In the genomic region with DNA sequence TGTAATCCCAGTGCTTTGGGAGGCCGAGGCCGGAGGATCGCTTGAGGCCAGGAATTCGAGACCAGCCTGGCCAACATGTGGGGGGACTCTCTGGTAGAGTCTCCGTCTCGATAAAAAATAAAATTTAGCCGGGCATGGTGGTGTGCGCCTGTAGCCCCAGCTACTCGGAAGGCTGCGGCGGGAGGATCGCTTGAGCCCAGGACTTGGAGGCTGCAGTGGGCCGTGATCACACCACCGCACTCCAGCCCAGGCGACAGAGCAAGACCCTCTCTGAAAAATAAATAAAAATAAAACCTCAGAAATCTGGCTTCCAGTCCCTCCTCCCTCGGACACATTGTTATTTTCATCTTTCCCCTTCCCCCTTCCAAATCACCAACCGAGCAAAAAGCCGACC, we compare ENCODE assay signal across 6 cellular contexts. TPM values are rescaled to one million over a fixed set of nuclear protein-coding genes. Genes with fewer than 3 reads are reported as not detected.
DNase-seq lines count a peak whose midpoint lies in the region; FAIRE-seq and TF ChIP-seq lines count a peak whose summit lies in the region.

No MANE protein-coding gene starts in this region.

- DNase-seq in GM06990 (ENCODE audit: extremely low read depth, insufficient read length), result no peak
- DNase-seq in Jurkat, Clone E6-1 (ENCODE audit: low read depth, low spot score), result no peak
- no peak for DNase-seq in epithelial cell of prostate (ENCODE audit: low read depth, low spot score)
- DNase-seq in small intestine, result no peak
- DNase-seq in NCI-H146 treated with DMSO at 0.1 percent for 48 hours (lab: John Stamatoyannopoulos, UW; ENCODE audit: unreplicated experiment), result no peak
- no peak for DNase-seq in GOT3 (lab: John Stamatoyannopoulos, UW)

- H3K27ac ChIP-seq in epithelial cell of prostate (peak overlapping the region; percentile 88), small intestine (ENCODE audit: low read depth in 1 of 2, low read length in 1 of 2) (peak overlapping the region; percentile 66 to 99)

- no peak for FAIRE-seq in small intestine (lab: Jason Lieb, UNC)

- no peaks in the 10 kb centered on the region for H3K9me3 ChIP-seq in small intestine (ENCODE audit: control insufficient read depth, low read depth)

- H3K27me3 ChIP-seq in GM06990 (replicated peaks; ENCODE audit: control insufficient read depth, insufficient read depth, low read length) (no peaks in the 10 kb centered on the region), small intestine (ENCODE audit: control insufficient read depth in 2 of 2, insufficient read depth in 2 of 2, low read length in 2 of 2) (no peaks in the 10 kb centered on the region)

- H3K4me3 ChIP-seq in GM06990 (replicated peaks; ENCODE audit: low read depth, low read length) (peak overlapping the region; percentile 93), small intestine (ENCODE audit: low read depth in 1 of 2, low read length in 2 of 2) (peak overlapping the region; percentile 65 to 68)
- peak overlapping the region; percentile 90 for H3K4me3 ChIP-seq in Jurkat, Clone E6-1 (ENCODE audit: low read length)

- H3K36me3 ChIP-seq in GM06990 (ENCODE audit: control insufficient read depth, insufficient read depth, low read length) (peaks cover 22% of the 10 kb centered on the region), small intestine (ENCODE audit: control insufficient read depth in 2 of 2, insufficient read depth in 2 of 2, low read length in 2 of 2) (peaks cover 4 to 10% of the 10 kb centered on the region in 2 donors)

- TF ChIP-seq CTCF in GM06990 (IDR thresholded peaks at IDR 0.05; ENCODE audit: insufficient read depth, low read length, poor library complexity, severe bottlenecking), result no peak

- 0 to 1% (median 0%) methylated on average over 18 of the region's 18 CpGs for WGBS in small intestine, 3 donors

- peaks cover 2 to 6% of the 10 kb centered on the region in 2 donors for H3K4me1 ChIP-seq in small intestine (ENCODE audit: control insufficient read depth in 2 of 2, insufficient read depth in 1 of 2, low read depth in 1 of 2, low read length in 1 of 2)

RNA-seq across cellular contexts. Expression of gene IRGQ, which starts 0.3 kb away (rescaled TPM):
- polyA plus RNA-seq in Jurkat, Clone E6-1 (2012; ENCODE audit: insufficient read depth, insufficient read length), result 3.4 TPM
- 1 to 10 TPM; 2.0 to 5.6 (median 2.2) TPM for polyA plus RNA-seq in small intestine

RNA-seq across cellular contexts. Expression of gene ZNF576, which starts 0.8 kb away (rescaled TPM):
- 18.1 TPM for polyA plus RNA-seq in Jurkat, Clone E6-1 (2012; ENCODE audit: insufficient read depth, insufficient read length)
- 10 to 100 TPM; 14.9 to 24.2 (median 19.5) TPM for polyA plus RNA-seq in small intestine

RNA-seq across cellular contexts. Expression of gene SRRM5, which starts 16.3 kb away (rescaled TPM):
- polyA plus RNA-seq in Jurkat, Clone E6-1 (2012; ENCODE audit: insufficient read depth, insufficient read length), result 0.57 TPM
- under 1 TPM; 0.27 to 0.67 (median 0.31) TPM for polyA plus RNA-seq in small intestine

RNA-seq across cellular contexts. Expression of gene PINLYP, which starts 20.0 kb away (rescaled TPM):
- not detected for polyA plus RNA-seq in Jurkat, Clone E6-1 (2012; ENCODE audit: insufficient read depth, insufficient read length)
- polyA plus RNA-seq in small intestine, result 1 to 10 TPM; 5.1 to 9.9 (median 8.3) TPM

RNA-seq across cellular contexts. Expression of gene XRCC1, which starts 20.3 kb away (rescaled TPM):
- 89.6 TPM for polyA plus RNA-seq in Jurkat, Clone E6-1 (2012; ENCODE audit: insufficient read depth, insufficient read length)
- 10 to 100 TPM in 2 of 3 donors, 1 to 10 TPM in 1; 9.7 to 19.5 (median 12.5) TPM for polyA plus RNA-seq in small intestine
